ENCODE assay signal across 21 cellular contexts in genomic region chr11:102229510-102230119, GRCh38.
DNase-seq lines count a peak whose midpoint lies in the region; ATAC-seq, FAIRE-seq and TF ChIP-seq lines count a peak whose summit lies in the region.
"Had no signal": no experiment of that assay in that cellular context is flagged by ENCODE, and none has a peak within 500 bp of the region (broad histone marks: within the 10 kb centered on the region; RNA-seq: fewer than 3 reads in every experiment).

No MANE protein-coding gene starts in this region.

- no peaks in the 10 kb centered on the region for H3K79me2 ChIP-seq in PC-3 (ENCODE audit: low read length)
- no peaks in the 10 kb centered on the region for H3K79me2 ChIP-seq in HepG2 (ENCODE audit: insufficient read depth, low read length)

- peak; percentile 20; the same call in 1 of the 2 replicates for TF ChIP-seq RAD21 in HepG2 (CRISPR knock-in tag; IDR thresholded peaks at IDR 0.05)

- CTCF ChIA-PET in PC-3 (lab: Charles Lee) (no interaction called here), HepG2 (lab: Yijun Ruan, JAX; ENCODE audit: low intra/inter-chr PET ratio, low total read pairs) (no interaction called here)

- WGBS in adrenal gland, 4 donors: 36 to 42% (median 37%) methylated on average over 4 of the region's 4 CpGs
- WGBS in HepG2 (ENCODE audit: low lambda C conversion rate): 58% methylated on average over 4 of the region's 4 CpGs
- WGBS in stomach, 5 donors: 21 to 40% (median 32%) methylated on average over 4 of the region's 4 CpGs

- H2AFZ ChIP-seq in PC-3 (ENCODE audit: low read length): no peak overlapping the region
- H2AFZ ChIP-seq in HepG2 (ENCODE audit: low read length): no peak overlapping the region

- no peak for DNase-seq in PC-3
- DNase-seq in adrenal gland: no peak
- peak; percentile 71 for DNase-seq in HepG2 (ENCODE audit: low spot score)
- DNase-seq in stomach: peak; percentile 52
- no peak for DNase-seq in kidney glomerular epithelial cell (lab: John Stamatoyannopoulos, UW)
- DNase-seq in NCI-H1436 treated with DMSO at 0.1 percent for 48 hours (lab: John Stamatoyannopoulos, UW): no peak
- DNase-seq: activated CD4-positive, alpha-beta memory T cell treated with anti-CD3 and anti-CD28 coated beads, Interleukin-2, amount 10 ng/mL, durations not matched to agents 7 days and 5 days; activated naive CD4-positive, alpha-beta T cell treated with anti-CD3 and anti-CD28 coated beads for 36 hours; activated T-cell treated with anti-CD3 and anti-CD28 coated beads, Interleukin-2, amount 50 U/mL, for 1 hour; AML-193; aorta; NCI-H2107; NCI-H526 treated with DMSO at 0.1 percent for 48 hours; SIG-M5; T-helper 2 cell had no signal

- H3K9me3 ChIP-seq in PC-3 (ENCODE audit: low read length): no peaks in the 10 kb centered on the region
- H3K9me3 ChIP-seq in adrenal gland (replicated peaks in 1 of 3): no peaks in the 10 kb centered on the region
- H3K9me3 ChIP-seq in HepG2 (ENCODE audit: low read length): no peaks in the 10 kb centered on the region
- H3K9me3 ChIP-seq in stomach: no peaks in the 10 kb centered on the region

- H3K4me1 ChIP-seq in PC-3 (ENCODE audit: insufficient read depth, low read length) (peaks cover 45% of the 10 kb centered on the region), adrenal gland (replicated peaks in 1 of 2) (peaks cover 20 to 42% of the 10 kb centered on the region in 2 donors), HepG2 (ENCODE audit: insufficient read depth, low read length) (peaks cover 54% of the 10 kb centered on the region), stomach (peaks cover 16 to 53% (median 39%) of the 10 kb centered on the region in 4 donors)

- H4K20me1 ChIP-seq in PC-3 (ENCODE audit: low read length) (no peaks in the 10 kb centered on the region), HepG2 (ENCODE audit: insufficient read depth, low read length) (no peaks in the 10 kb centered on the region)

- TF ChIP-seq CTCF in PC-3 (conservative IDR thresholded peaks at IDR 0.05; ENCODE audit: low read depth, low read length): no peak
- no peak for TF ChIP-seq CTCF in adrenal gland (IDR thresholded peaks at IDR 0.05)
- TF ChIP-seq CTCF in HepG2 (CRISPR knock-in tag; IDR thresholded peaks at IDR 0.05): peak; percentile 68
- TF ChIP-seq CTCF in stomach (IDR thresholded peaks at IDR 0.05): no peak

- TF ChIP-seq EP300 in HepG2 (IDR thresholded peaks at IDR 0.05; ENCODE audit: low read depth in 2 of 2, low read length in 2 of 2) (peak in 1 of 2 experiments; percentile 29; a peak in 1 of 4 replicates), HepG2 (CRISPR knock-in tag; IDR thresholded peaks at IDR 0.05; ENCODE audit: borderline replicate concordance) (no peak), stomach (IDR thresholded peaks at IDR 0.05) (no peak)

- H3K27me3 ChIP-seq in PC-3 (ENCODE audit: low read length) (no peaks in the 10 kb centered on the region), adrenal gland (no peaks in the 10 kb centered on the region), HepG2 (ENCODE audit: control insufficient read depth in 1 of 2, insufficient read depth in 2 of 2, low read length in 2 of 2) (no peaks in the 10 kb centered on the region), stomach (no peaks in the 10 kb centered on the region)

- POLR2A ChIA-PET in PC-3 (lab: Charles Lee; ENCODE audit: unreplicated experiment): interaction anchor here (0.6 kb wide), 1 partner anchor 20 kb away, joined by 6 read pairs; no protein-coding TSS in a partner anchor
- POLR2A ChIA-PET in HepG2 (lab: Yijun Ruan, JAX): interaction anchor here (0.8 kb wide), 1 partner anchor 119 kb away, joined by 3 read pairs; no protein-coding TSS in a partner anchor

- ATAC-seq in PC-3 (no peak), HepG2 (peak; percentile 95), GM19467 (IDR thresholded peaks at IDR 0.05; ENCODE audit: unreplicated experiment) (no peak)
- ATAC-seq: natural killer cell treated with Interleukin-12 subunit alpha and Interleukin-12 subunit beta and Interleukin-15 and Interleukin-18, amount 100 ng/mL, for 72 hours had no signal

- H3K9ac ChIP-seq in PC-3 (ENCODE audit: low read length): no peak overlapping the region
- H3K9ac ChIP-seq in HepG2 (ENCODE audit: insufficient read depth, low read depth, low read length): no peak overlapping the region
- H3K9ac ChIP-seq: KMS-11 had no signal

- FAIRE-seq in HepG2 (lab: Jason Lieb, UNC): peak; percentile 68
- FAIRE-seq: colon, GM18507, H1 had no signal

- no peaks in the 10 kb centered on the region for H3K9me2 ChIP-seq in PC-3 (replicated peaks; ENCODE audit: low read length)

- BruUV-seq in PC-3 (replicated peaks; lab: Mats Ljungman, UMichigan) (no TSS peak), HepG2 (replicated peaks; lab: Mats Ljungman, UMichigan) (no TSS peak)

- no peak overlapping the region for H3K4me3 ChIP-seq in PC-3 (ENCODE audit: low read length)
- H3K4me3 ChIP-seq in adrenal gland: no peak overlapping the region
- H3K4me3 ChIP-seq in HepG2 (replicated peaks in 1 of 3; ENCODE audit: insufficient read depth in 1 of 3, low read depth in 2 of 3, low read length in 3 of 3): no peak overlapping the region
- no peak overlapping the region for H3K4me3 ChIP-seq in stomach

- in situ Hi-C loops in HepG2 (cut with HindIII; ENCODE audit: extremely low pct_ligation_motif_present, low pct_unique_long_range_greater_than_20kb): no loop called here

- TF ChIP-seq POLR2A in adrenal gland (IDR thresholded peaks at IDR 0.05) (no peak), HepG2 (IDR thresholded peaks at IDR 0.05; ENCODE audit: insufficient read depth in 1 of 2, low read depth in 2 of 2, low read length in 2 of 2) (no peak), stomach (IDR thresholded peaks at IDR 0.05) (no peak)

- H3K36me3 ChIP-seq in PC-3 (ENCODE audit: low read depth, low read length) (peaks cover 26% of the 10 kb centered on the region; the same call in 1 of the 2 replicates), adrenal gland (replicated peaks in 1 of 2) (no peaks in the 10 kb centered on the region), HepG2 (replicated peaks in 1 of 2; ENCODE audit: control insufficient read depth in 1 of 2, insufficient read depth in 2 of 2, low read length in 2 of 2) (peaks cover 20 to 54% of the 10 kb centered on the region in 2 experiments), stomach (peaks cover 0 to 39% (median 37%) of the 10 kb centered on the region in 4 donors)

- peaks cover 7% of the 10 kb centered on the region for H3F3A ChIP-seq in PC-3 (ENCODE audit: low read length, unreplicated experiment)

- H3K27ac ChIP-seq in PC-3 (ENCODE audit: low read length) (no peak overlapping the region), adrenal gland (peak overlapping the region in 4 of 5 donors; percentile 26 to 72 (median 62)), HepG2 (ENCODE audit: extremely low read length, insufficient read depth, low read length) (peak overlapping the region; percentile 52), stomach (peak overlapping the region; percentile 21 to 64 (median 43))
- H3K27ac ChIP-seq: KMS-11 had no signal

- intact Hi-C loops in PC-3 (cut with micrococcal nuclease): loop anchor here (5.0 kb wide), 1 partner anchor 42 kb away; no protein-coding TSS in a partner anchor
- intact Hi-C loops in adrenal gland (cut with DNase I): loop anchor here in 1 of 2 donors (10.0 kb wide), 1 partner anchor 125 kb away; no protein-coding TSS in a partner anchor
- intact Hi-C loops in HepG2 (cut with micrococcal nuclease; ENCODE audit: unreplicated experiment): no loop called here
- intact Hi-C loops in stomach (cut with DNase I; ENCODE audit: low total_unique reads): no loop called here

- H3K4me2 ChIP-seq in PC-3 (ENCODE audit: low read length): peak overlapping the region; percentile 24
- H3K4me2 ChIP-seq in HepG2 (ENCODE audit: low read depth, low read length): no peak overlapping the region
- H3K4me2 ChIP-seq: KMS-11 had no signal

TF ChIP-seq in HepG2, 621 proteins besides CTCF, POLR2A, EP300 and RAD21 (continues in another document):
- peak; percentile 59; the same call in 1 of the 2 replicates for TF ChIP-seq ARID5B (CRISPR knock-in tag; IDR thresholded peaks at IDR 0.05)

Comparison
In these comparisons a context has a peak if more than half of its experiments do, and no peak if none do; other contexts are left out.
1. DNase-seq: peak in HepG2 (single experiment) and stomach (single experiment); none in PC-3 (single experiment), adrenal gland (0 of 7), kidney glomerular epithelial cell (single experiment) and NCI-H1436 treated with DMSO at 0.1 percent for 48 hours (single experiment).